In the genomic region with DNA sequence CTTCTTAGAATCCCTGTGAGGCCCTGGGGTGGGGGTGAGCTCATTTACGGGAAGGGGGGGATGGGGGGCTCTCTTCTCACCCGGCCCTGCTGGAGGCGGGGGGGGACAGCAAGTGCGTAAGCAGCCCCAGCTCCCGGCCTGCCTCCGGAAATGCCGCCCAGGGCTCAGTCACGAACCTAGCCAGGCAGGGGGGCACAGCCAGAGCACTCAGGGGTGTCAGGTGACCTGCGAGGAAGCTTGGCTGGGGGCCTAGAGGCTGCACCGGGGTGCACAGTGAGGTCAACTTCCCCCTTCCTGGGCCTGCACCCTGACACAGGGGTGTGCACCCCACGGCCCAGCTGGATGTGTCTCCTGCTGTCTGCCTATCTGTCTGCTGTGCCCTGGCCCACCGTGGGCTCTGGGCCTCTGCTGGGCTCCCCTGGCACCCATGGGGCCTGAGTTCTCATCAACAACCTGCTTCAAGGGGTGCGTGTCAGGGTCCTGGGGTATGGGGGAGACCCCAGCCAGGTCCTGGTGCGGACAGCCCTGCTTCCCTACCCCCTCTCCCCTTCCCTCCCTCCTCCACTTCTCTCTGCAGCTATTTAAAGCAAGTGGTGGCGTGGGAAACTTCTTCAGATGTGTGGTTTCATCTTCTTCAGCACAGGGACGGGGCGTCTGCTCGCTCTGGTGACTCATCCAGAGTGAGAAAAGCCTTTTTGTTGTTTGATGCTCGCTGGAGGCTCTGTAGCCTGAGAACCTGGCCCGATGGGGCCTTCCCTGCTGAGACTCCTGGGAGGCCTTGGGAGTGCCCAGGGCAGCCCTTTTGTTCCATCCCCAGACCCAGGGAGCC, we compare ENCODE assay signal across 8 cellular contexts.
DNase-seq lines count a peak whose midpoint lies in the region; ATAC-seq and TF ChIP-seq lines count a peak whose summit lies in the region.

No MANE protein-coding gene starts in this region.

- H3K4me3 ChIP-seq in lower leg skin (ENCODE audit: low read depth, poor library complexity, severe bottlenecking) = no peak overlapping the region

- no peak for TF ChIP-seq CTCF in lower leg skin (IDR thresholded peaks at IDR 0.05)

- H3K9me3 ChIP-seq in KOPT-K1 (ENCODE audit: insufficient read depth, low read length, poor library complexity, severe bottlenecking) = no peaks in the 10 kb centered on the region

- peak; percentile 73 for ATAC-seq in GM21723 (IDR thresholded peaks at IDR 0.05; ENCODE audit: unreplicated experiment)

- DNase-seq in GDM1 (lab: John Stamatoyannopoulos, UW) (peak; percentile 85), lower leg skin (ENCODE audit: low spot score in 2 of 2) (peak; percentile 62 to 95), NCI-H2081 treated with DMSO at 0.1 percent for 48 hours (lab: John Stamatoyannopoulos, UW) (no peak)
- peak; percentile 70 for DNase-seq in activated CD4-positive, CD25-positive, alpha-beta regulatory T cell treated with anti-CD3 and anti-CD28 coated beads, Interleukin-2, amount 50 U/mL, for 72 hours
- peak; percentile 93 for DNase-seq in central memory CD4-positive, alpha-beta T cell
- DNase-seq in stimulated activated CD8-positive, alpha-beta memory T cell treated with anti-CD3 and anti-CD28 coated beads, Interleukin-12 subunit alpha, Interleukin-12 subunit beta, amount 100 ng/mL, for 24 hours (ENCODE audit: extremely low read depth) = peak; percentile 87

- H3K27ac ChIP-seq in KOPT-K1 (ENCODE audit: low read depth, low read length, poor library complexity, severe bottlenecking) = peak overlapping the region; percentile 99

- TF ChIP-seq POLR2A in lower leg skin (IDR thresholded peaks at IDR 0.05) = no peak

- no peaks in the 10 kb centered on the region for H3K36me3 ChIP-seq in KOPT-K1 (ENCODE audit: insufficient read depth, low read length)

- intact Hi-C loops in lower leg skin (cut with DNase I; ENCODE audit: low total_unique reads) = no loop called here

- WGBS in lower leg skin, 2 donors = 25 to 35% methylated on average over 8 to 18 of the region's 20 CpGs
